ENCODE assay signal across 2 cellular contexts in genomic region chr18:55555628-55556027, GRCh38.
TF ChIP-seq lines count a peak whose summit lies in the region.

No MANE protein-coding gene starts in this region.

TF ChIP-seq in SK-N-SH treated with all-trans-retinoic acid at 6 μM for 48 hours, 23 proteins besides CTCF, POLR2A, EP300 and RAD21 (continued from another document):
- TF ChIP-seq ISL1 (CRISPR knock-in tag; IDR thresholded peaks at IDR 0.05): peak; percentile 64

TF ChIP-seq in SK-N-SH, 30 proteins besides CTCF, POLR2A, EP300 and RAD21:
- TF ChIP-seq NFIC (IDR thresholded peaks at IDR 0.05; ENCODE audit: borderline replicate concordance): no peak
- TF ChIP-seq ZBTB33 (IDR thresholded peaks at IDR 0.05; ENCODE audit: borderline replicate concordance, low read depth): no peak
- TF ChIP-seq PBX3 (IDR thresholded peaks at IDR 0.05): no peak
- TF ChIP-seq MEF2A (IDR thresholded peaks at IDR 0.05; ENCODE audit: borderline replicate concordance, low read depth): no peak
- TF ChIP-seq RXRA (IDR thresholded peaks at IDR 0.05; ENCODE audit: borderline replicate concordance, low read depth): no peak
- TF ChIP-seq FOSL2 (IDR thresholded peaks at IDR 0.05; ENCODE audit: borderline replicate concordance, low read depth): no peak
- no peak for TF ChIP-seq GABPA (IDR thresholded peaks at IDR 0.05; ENCODE audit: low read depth)
- TF ChIP-seq FOXM1 (IDR thresholded peaks at IDR 0.05; ENCODE audit: low read depth): no peak
- TF ChIP-seq, protein P1, sequence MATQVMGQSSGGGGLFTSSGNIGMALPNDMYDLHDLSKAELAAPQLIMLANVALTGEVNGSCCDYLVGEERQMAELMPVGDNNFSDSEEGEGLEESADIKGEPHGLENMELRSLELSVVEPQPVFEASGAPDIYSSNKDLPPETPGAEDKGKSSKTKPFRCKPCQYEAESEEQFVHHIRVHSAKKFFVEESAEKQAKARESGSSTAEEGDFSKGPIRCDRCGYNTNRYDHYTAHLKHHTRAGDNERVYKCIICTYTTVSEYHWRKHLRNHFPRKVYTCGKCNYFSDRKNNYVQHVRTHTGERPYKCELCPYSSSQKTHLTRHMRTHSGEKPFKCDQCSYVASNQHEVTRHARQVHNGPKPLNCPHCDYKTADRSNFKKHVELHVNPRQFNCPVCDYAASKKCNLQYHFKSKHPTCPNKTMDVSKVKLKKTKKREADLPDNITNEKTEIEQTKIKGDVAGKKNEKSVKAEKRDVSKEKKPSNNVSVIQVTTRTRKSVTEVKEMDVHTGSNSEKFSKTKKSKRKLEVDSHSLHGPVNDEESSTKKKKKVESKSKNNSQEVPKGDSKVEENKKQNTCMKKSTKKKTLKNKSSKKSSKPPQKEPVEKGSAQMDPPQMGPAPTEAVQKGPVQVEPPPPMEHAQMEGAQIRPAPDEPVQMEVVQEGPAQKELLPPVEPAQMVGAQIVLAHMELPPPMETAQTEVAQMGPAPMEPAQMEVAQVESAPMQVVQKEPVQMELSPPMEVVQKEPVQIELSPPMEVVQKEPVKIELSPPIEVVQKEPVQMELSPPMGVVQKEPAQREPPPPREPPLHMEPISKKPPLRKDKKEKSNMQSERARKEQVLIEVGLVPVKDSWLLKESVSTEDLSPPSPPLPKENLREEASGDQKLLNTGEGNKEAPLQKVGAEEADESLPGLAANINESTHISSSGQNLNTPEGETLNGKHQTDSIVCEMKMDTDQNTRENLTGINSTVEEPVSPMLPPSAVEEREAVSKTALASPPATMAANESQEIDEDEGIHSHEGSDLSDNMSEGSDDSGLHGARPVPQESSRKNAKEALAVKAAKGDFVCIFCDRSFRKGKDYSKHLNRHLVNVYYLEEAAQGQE (IDR thresholded peaks at IDR 0.05; ENCODE audit: low read depth, low read length): no peak
TF ChIP-seq in SK-N-SH: peak in this region for 0.
